In the genomic region with DNA sequence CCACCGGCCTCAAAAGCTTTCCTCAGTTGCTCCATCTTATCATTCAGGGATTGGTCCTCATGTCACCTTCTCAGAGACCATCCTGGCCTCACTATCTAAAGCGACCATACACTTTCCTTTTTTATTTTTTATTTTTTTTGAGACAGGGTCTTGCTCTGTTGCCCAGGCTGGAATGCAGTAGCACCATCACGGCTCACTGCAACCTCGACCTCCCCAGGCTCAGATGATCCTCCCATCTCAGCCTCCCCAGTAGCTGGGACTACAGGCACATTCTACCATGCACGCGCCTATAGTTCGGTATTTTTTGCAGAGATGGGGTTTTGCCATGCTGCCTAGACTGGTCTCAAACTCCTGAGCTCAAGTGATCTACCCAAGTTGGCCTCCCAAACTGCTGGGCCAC, we compare ENCODE assay signal across 14 cellular contexts. TPM values are rescaled to one million over a fixed set of nuclear protein-coding genes. Genes with fewer than 3 reads are reported as not detected.
A peak's percentile ranks its signal among the peaks of the same experiment; 100 is the strongest.
DNase-seq lines count a peak whose midpoint lies in the region; ATAC-seq and TF ChIP-seq lines count a peak whose summit lies in the region.
"Had no signal": no experiment of that assay in that cellular context is flagged by ENCODE, and none has a peak within 500 bp of the region (broad histone marks: within the 10 kb centered on the region; RNA-seq: fewer than 3 reads in every experiment).

No MANE protein-coding gene starts in this region.

- H3K36me3 Mint-ChIP-seq in CD4-positive, alpha-beta T cell (ENCODE audit: low read depth) = peaks cover 32% of the 10 kb centered on the region
- no peaks in the 10 kb centered on the region for H3K36me3 Mint-ChIP-seq in immature natural killer cell

- H3K4me3 Mint-ChIP-seq in CD4-positive, alpha-beta T cell = no peak overlapping the region
- H3K4me3 Mint-ChIP-seq in immature natural killer cell = peak overlapping the region in 2 of 5 donors; percentile 89 to 91

- TF ChIP-seq CTCF in 22Rv1 (IDR thresholded peaks at IDR 0.05) (no peak), RWPE1 (conservative IDR thresholded peaks at IDR 0.05; ENCODE audit: low read depth) (no peak)
- no peak for TF ChIP-seq CTCF in CD4-positive, alpha-beta T cell (IDR thresholded peaks at IDR 0.05)

- CTCF ChIA-PET in CD4-positive, alpha-beta T cell (lab: Charles Lee) = no interaction called here
- CTCF ChIA-PET in RWPE1 (lab: Yijun Ruan, JAX) = interaction anchor here (0.6 to 1.9 kb wide), 2 partner anchors 10 to 183 kb away, joined by 3 to 12 read pairs; no protein-coding TSS in a partner anchor

- no peaks in the 10 kb centered on the region for H3K27me3 Mint-ChIP-seq in CD4-positive, alpha-beta T cell
- H3K27me3 Mint-ChIP-seq in immature natural killer cell (ENCODE audit: low read depth in 3 of 3) = peaks cover 5 to 27% (median 13%) of the 10 kb centered on the region in 3 donors
- H3K27me3 Mint-ChIP-seq: CD4-positive, CD25-positive, alpha-beta regulatory T cell had no signal

- peaks cover 39% of the 10 kb centered on the region for H3K4me1 Mint-ChIP-seq in CD4-positive, alpha-beta T cell (ENCODE audit: low read depth)
- H3K4me1 Mint-ChIP-seq in immature natural killer cell = peaks cover 49 to 50% of the 10 kb centered on the region in 2 donors

- H3K9me3 ChIP-seq in CD4-positive, alpha-beta T cell (ENCODE audit: control insufficient read depth, low read length) = no peaks in the 10 kb centered on the region
- H3K9me3 ChIP-seq: MG63, SK-N-SH had no signal

- H3K9me3 Mint-ChIP-seq in CD4-positive, alpha-beta T cell = no peaks in the 10 kb centered on the region
- no peaks in the 10 kb centered on the region for H3K9me3 Mint-ChIP-seq in immature natural killer cell
- H3K9me3 Mint-ChIP-seq: CD4-positive, CD25-positive, alpha-beta regulatory T cell had no signal

- intact Hi-C loops in CD4-positive, alpha-beta T cell (cut with DNase I, micrococcal nuclease) = no loop called here

- POLR2A ChIA-PET in CD4-positive, alpha-beta T cell (lab: Charles Lee) = no interaction called here
- POLR2A ChIA-PET in RWPE1 (lab: Yijun Ruan, JAX; ENCODE audit: low non-redundant PET) = no interaction called here

- H3K27ac ChIP-seq in 22Rv1 = peak overlapping the region; percentile 89
- H3K27ac ChIP-seq in CD4-positive, alpha-beta T cell (ENCODE audit: low read depth, low read length) = no peak overlapping the region
- H3K27ac ChIP-seq in RWPE1 = peak overlapping the region; percentile 23; the same call in 1 of the 2 replicates

- DNase-seq in CD4-positive, alpha-beta T cell = no peak
- DNase-seq in RWPE1 (ENCODE audit: low spot score) (no peak), immature natural killer cell (no peak), NCI-H69 (lab: John Stamatoyannopoulos, UW) (no peak), NCI-H774 (lab: John Stamatoyannopoulos, UW) (no peak)
- no peak for DNase-seq in stimulated activated naive CD8-positive, alpha-beta T cell treated with anti-CD3 and anti-CD28 coated beads, Interleukin-15, Interleukin-2, amounts not matched to agents 100 U/mL and 50 U/mL, for 24 hours
- DNase-seq: CD4-positive, CD25-positive, alpha-beta regulatory T cell; DMS79; Karpas-422; MG63; NCI-H510A; SK-N-SH had no signal

- ATAC-seq in CD4-positive, alpha-beta T cell (ENCODE audit: poor library complexity) = no peak
- ATAC-seq in activated CD4-positive, CD25-positive, alpha-beta regulatory T cell treated with anti-CD3 and anti-CD28 coated beads, Interleukin-2, amount 50 U/mL, for 24 hours = no peak
- no peak for ATAC-seq in stimulated activated naive CD8-positive, alpha-beta T cell treated with anti-CD3 and anti-CD28 coated beads, Interleukin-15, Interleukin-2, amounts not matched to agents 100 U/mL and 50 U/mL, for 24 hours

- peak overlapping the region; percentile 90 for H3K27ac Mint-ChIP-seq in CD4-positive, alpha-beta T cell
- peak overlapping the region in 4 of 6 donors; percentile 33 to 97 (median 94) for H3K27ac Mint-ChIP-seq in immature natural killer cell

- H3K27me3 ChIP-seq in CD4-positive, alpha-beta T cell (ENCODE audit: control insufficient read depth, insufficient read depth, low read length) = no peaks in the 10 kb centered on the region
- H3K27me3 ChIP-seq: MG63 had no signal

RNA-seq across cellular contexts. Expression of gene WSB2, which starts 2.8 kb away (rescaled TPM):
- 10 to 100 TPM; 12.0 to 13.4 TPM for total RNA-seq in CD4-positive, alpha-beta T cell
- 10 to 100 TPM; 18.7 to 20.3 (median 18.8) TPM for polyA plus RNA-seq in immature natural killer cell

RNA-seq across cellular contexts. Expression of gene RFC5, which starts 41.7 kb away (rescaled TPM):
- 1 to 10 TPM; 8.7 to 9.1 TPM for total RNA-seq in CD4-positive, alpha-beta T cell
- polyA plus RNA-seq in immature natural killer cell = 10 to 100 TPM; 14.3 to 25.5 (median 16.9) TPM

RNA-seq across cellular contexts. Expression of gene VSIG10, which starts 45.6 kb away (rescaled TPM):
- total RNA-seq in CD4-positive, alpha-beta T cell = 1 to 10 TPM; 2.2 TPM
- polyA plus RNA-seq in immature natural killer cell = 1 to 10 TPM in 2 of 3 donors, under 1 TPM in 1; 0.24 to 1.6 (median 1.0) TPM
